Comparison of ENCODE assay signal across 9 cellular contexts in the genomic region with DNA sequence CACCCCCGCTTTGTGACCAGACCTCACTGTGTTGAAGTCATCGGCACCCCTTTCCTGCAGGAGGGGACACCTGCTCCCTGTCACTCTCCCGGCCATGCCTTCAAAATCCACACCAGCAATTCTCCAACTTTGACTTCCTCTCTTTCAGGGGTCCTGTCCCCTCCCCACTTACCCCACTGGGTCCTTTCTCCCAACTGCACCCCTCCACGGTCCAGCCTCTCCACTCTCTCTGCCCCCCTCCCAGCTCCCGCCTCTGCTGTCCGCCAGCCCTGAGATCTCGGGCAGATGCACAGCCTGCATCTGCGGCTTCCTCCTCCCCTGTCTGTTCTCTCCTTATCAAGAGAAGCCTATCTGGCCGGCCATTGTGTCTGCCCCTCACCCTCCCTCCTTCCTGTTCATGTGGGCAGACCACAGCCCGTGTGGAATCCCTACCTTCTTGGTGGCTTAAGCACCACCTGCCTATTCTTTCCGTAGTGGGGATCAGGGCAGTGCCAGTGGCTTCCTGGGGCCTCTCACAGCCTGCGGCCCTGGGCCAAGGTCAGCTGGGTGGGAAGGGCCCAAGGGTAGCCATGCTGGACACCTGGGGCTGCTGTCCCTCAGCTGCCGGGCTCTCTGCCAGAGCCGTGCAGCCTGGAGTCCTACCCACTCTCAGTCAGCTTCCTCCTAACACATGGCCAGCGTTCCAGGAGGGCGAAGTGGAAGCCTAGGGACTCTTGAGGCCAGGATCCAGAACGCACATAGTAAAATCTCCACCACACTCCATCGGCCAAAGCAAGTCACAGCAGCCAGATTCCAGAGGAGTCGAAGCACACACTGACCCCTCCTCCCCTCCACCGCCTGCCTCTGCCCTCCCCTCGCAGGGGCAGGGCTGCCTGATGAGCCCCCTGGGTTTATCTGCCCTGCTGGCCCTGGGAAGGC. TPM values are rescaled to one million over a fixed set of nuclear protein-coding genes. Genes with fewer than 3 reads are reported as not detected.
DNase-seq lines count a peak whose midpoint lies in the region; ATAC-seq and TF ChIP-seq lines count a peak whose summit lies in the region.
"Had no signal": no experiment of that assay in that cellular context is flagged by ENCODE, and none has a peak within 500 bp of the region (broad histone marks: within the 10 kb centered on the region; RNA-seq: fewer than 3 reads in every experiment).

No MANE protein-coding gene starts in this region.

- peak; percentile 37 for DNase-seq in activated naive CD4-positive, alpha-beta T cell treated with anti-CD3 and anti-CD28 coated beads, Interleukin-2, amount 10 ng/mL, durations not matched to agents 7 days and 5 days
- DNase-seq in activated naive CD4-positive, alpha-beta T cell treated with anti-CD3 and anti-CD28 coated beads, Interleukin-2, amount 50 U/mL, for 16 hours: no peak
- DNase-seq in islet precursor cell (peak; percentile 78), upper lobe of left lung (peak; percentile 70 to 78), NK-92 (lab: John Stamatoyannopoulos, UW; ENCODE audit: unreplicated experiment) (no peak)
- DNase-seq in CD4-positive, alpha-beta memory T cell: no peak

- no peaks in the 10 kb centered on the region for H3K36me3 ChIP-seq in upper lobe of left lung
- H3K36me3 ChIP-seq in CD4-positive, alpha-beta memory T cell (ENCODE audit: insufficient read depth, low read length): no peaks in the 10 kb centered on the region

- no peak overlapping the region for H3K4me3 Mint-ChIP-seq in activated naive CD4-positive, alpha-beta T cell treated with anti-CD3 and anti-CD28 coated beads, Interleukin-2, amount 10 ng/mL, durations not matched to agents 7 days and 5 days
- peak overlapping the region in 4 of 8 donors; percentile 13 to 69 (median 43) for H3K4me3 Mint-ChIP-seq in CD4-positive, alpha-beta memory T cell

- no peaks in the 10 kb centered on the region for H3K36me3 Mint-ChIP-seq in activated naive CD4-positive, alpha-beta T cell treated with anti-CD3 and anti-CD28 coated beads, Interleukin-2, amount 10 ng/mL, durations not matched to agents 7 days and 5 days
- no peaks in the 10 kb centered on the region for H3K36me3 Mint-ChIP-seq in CD4-positive, alpha-beta memory T cell
- H3K36me3 Mint-ChIP-seq: IgD-negative memory B cell had no signal

- no peak overlapping the region for H3K27ac Mint-ChIP-seq in activated naive CD4-positive, alpha-beta T cell treated with anti-CD3 and anti-CD28 coated beads, Interleukin-2, amount 10 ng/mL, durations not matched to agents 7 days and 5 days
- H3K27ac Mint-ChIP-seq in CD4-positive, alpha-beta memory T cell: peak overlapping the region in 2 of 7 donors; percentile 46 to 71

- POLR2A ChIA-PET in CD4-positive, alpha-beta memory T cell (lab: Charles Lee; ENCODE audit: partially characterized antibody): interaction anchor here (1.1 to 1.5 kb wide), 2 partner anchors 8 to 14 kb away, joined by 3 to 7 read pairs; partner anchors contain the start of gene ISG15

- peaks cover 89% of the 10 kb centered on the region for H3K27me3 Mint-ChIP-seq in activated naive CD4-positive, alpha-beta T cell treated with anti-CD3 and anti-CD28 coated beads, Interleukin-2, amount 10 ng/mL, durations not matched to agents 7 days and 5 days
- peaks cover 27 to 36% of the 10 kb centered on the region in 2 donors for H3K27me3 Mint-ChIP-seq in CD4-positive, alpha-beta memory T cell

- H3K9me3 Mint-ChIP-seq in activated naive CD4-positive, alpha-beta T cell treated with anti-CD3 and anti-CD28 coated beads, Interleukin-2, amount 10 ng/mL, durations not matched to agents 7 days and 5 days: no peaks in the 10 kb centered on the region
- no peaks in the 10 kb centered on the region for H3K9me3 Mint-ChIP-seq in CD4-positive, alpha-beta memory T cell

- peaks cover 0 to 12% (median 3%) of the 10 kb centered on the region in 4 donors for H3K27me3 ChIP-seq in upper lobe of left lung
- H3K27me3 ChIP-seq in CD4-positive, alpha-beta memory T cell (ENCODE audit: insufficient read depth, low read length): peaks cover 37% of the 10 kb centered on the region

- intact Hi-C loops in CD4-positive, alpha-beta memory T cell (cut with micrococcal nuclease): no loop called here

- H3K4me1 Mint-ChIP-seq in activated naive CD4-positive, alpha-beta T cell treated with anti-CD3 and anti-CD28 coated beads, Interleukin-2, amount 10 ng/mL, durations not matched to agents 7 days and 5 days: peaks cover 17% of the 10 kb centered on the region
- peaks cover 11 to 17% (median 12%) of the 10 kb centered on the region in 4 donors for H3K4me1 Mint-ChIP-seq in CD4-positive, alpha-beta memory T cell

- WGBS in upper lobe of left lung, 2 donors: 24 to 25% methylated on average over 19 to 21 of the region's 21 CpGs

- CTCF ChIA-PET in activated naive CD4-positive, alpha-beta T cell treated with anti-CD3 and anti-CD28 coated beads, Interleukin-2, amount 10 ng/mL, durations not matched to agents 7 days and 5 days (lab: Charles Lee): interaction anchor here (0.6 to 1.7 kb wide), 2 partner anchors 21 to 25 kb away, joined by 3 to 5 read pairs; no protein-coding TSS in a partner anchor
- CTCF ChIA-PET in CD4-positive, alpha-beta memory T cell (lab: Charles Lee; ENCODE audit: partially characterized antibody): interaction anchor here (0.9 to 4.5 kb wide), 2 partner anchors 9 to 10 kb away, joined by 3 to 35 read pairs; partner anchors contain the start of gene ISG15

- no peaks in the 10 kb centered on the region for H3K9me3 ChIP-seq in upper lobe of left lung
- no peaks in the 10 kb centered on the region for H3K9me3 ChIP-seq in CD4-positive, alpha-beta memory T cell (ENCODE audit: control insufficient read depth in 1 of 2, low read length in 2 of 2)

- TF ChIP-seq CTCF in VCaP (conservative IDR thresholded peaks at IDR 0.05): no peak
- TF ChIP-seq CTCF in upper lobe of left lung (IDR thresholded peaks at IDR 0.05): no peak

- H3K27ac ChIP-seq in VCaP (peak overlapping the region; percentile 82), upper lobe of left lung (peak overlapping the region in 3 of 4 donors; percentile 17 to 63 (median 52))
- H3K27ac ChIP-seq in CD4-positive, alpha-beta memory T cell (ENCODE audit: low read depth, low read length): no peak overlapping the region

- H3K4me1 ChIP-seq in upper lobe of left lung: peaks cover 31 to 42% (median 35%) of the 10 kb centered on the region in 4 donors
- H3K4me1 ChIP-seq in CD4-positive, alpha-beta memory T cell (ENCODE audit: insufficient read depth, low read length): peaks cover 28% of the 10 kb centered on the region

- ATAC-seq in upper lobe of left lung (ENCODE audit: low FRiP score in 2 of 2) (peak in 1 of 2 donors; percentile 74), HG03175 (IDR thresholded peaks at IDR 0.05; ENCODE audit: unreplicated experiment) (no peak)

- H3K4me3 ChIP-seq in upper lobe of left lung: no peak overlapping the region
- no peak overlapping the region for H3K4me3 ChIP-seq in CD4-positive, alpha-beta memory T cell (ENCODE audit: low read length in 2 of 2)

- TF ChIP-seq EP300 in upper lobe of left lung (IDR thresholded peaks at IDR 0.05): no peak

- TF ChIP-seq POLR2A in upper lobe of left lung (IDR thresholded peaks at IDR 0.05): no peak

RNA-seq across cellular contexts. Expression of gene HES4, which starts 5.1 kb away (rescaled TPM):
- total RNA-seq in upper lobe of left lung: 10 to 100 TPM; 26.5 to 55.0 (median 35.0) TPM
- not detected for total RNA-seq in CD4-positive, alpha-beta memory T cell
- under 1 TPM in 1 of 2 donors, not detected in 1; 0.36 TPM for polyA plus RNA-seq in CD4-positive, alpha-beta memory T cell
- polyA plus RNA-seq: IgD-negative memory B cell had no signal

RNA-seq across cellular contexts. Expression of gene ISG15, which starts 8.3 kb away (rescaled TPM):
- total RNA-seq in upper lobe of left lung: 100 to 1,000 TPM in 2 of 6 donors, 10 to 100 TPM in 4; 32.5 to 180 (median 63.8) TPM
- total RNA-seq in CD4-positive, alpha-beta memory T cell: 10 to 100 TPM; 31.6 to 33.2 TPM
- 100 to 1,000 TPM; 212 to 309 TPM for polyA plus RNA-seq in CD4-positive, alpha-beta memory T cell

RNA-seq across cellular contexts. Expression of gene AGRN, which starts 14.9 kb away (rescaled TPM):
- 100 to 1,000 TPM in 5 of 6 donors, 10 to 100 TPM in 1; 91.0 to 316 (median 157) TPM for total RNA-seq in upper lobe of left lung
- total RNA-seq in CD4-positive, alpha-beta memory T cell: 1 to 10 TPM; 1.2 to 1.4 TPM
- polyA plus RNA-seq in CD4-positive, alpha-beta memory T cell: not detected

RNA-seq across cellular contexts. Expression of gene PERM1, which starts 23.1 kb away (rescaled TPM):
- 1 to 10 TPM in 1 of 6 donors, under 1 TPM in 3, not detected in 2; 0.15 to 1.0 (median 0.36) TPM for total RNA-seq in upper lobe of left lung
- not detected for total RNA-seq in CD4-positive, alpha-beta memory T cell
- polyA plus RNA-seq in CD4-positive, alpha-beta memory T cell: under 1 TPM in 1 of 2 donors, not detected in 1; 0.16 TPM
- polyA plus RNA-seq: IgD-negative memory B cell had no signal

RNA-seq across cellular contexts. Expression of gene PLEKHN1, which starts 38.8 kb away (rescaled TPM):
- 10 to 100 TPM in 1 of 6 donors, 1 to 10 TPM in 5; 1.1 to 11.5 (median 1.6) TPM for total RNA-seq in upper lobe of left lung
- 1 to 10 TPM; 2.2 to 2.9 TPM for total RNA-seq in CD4-positive, alpha-beta memory T cell
- polyA plus RNA-seq in CD4-positive, alpha-beta memory T cell: under 1 TPM in 1 of 2 donors, not detected in 1; 0.50 TPM

Comparison
In these comparisons a context has a peak if more than half of its experiments do, and no peak if none do; other contexts are left out.
1. DNase-seq: peak in activated naive CD4-positive, alpha-beta T cell treated with anti-CD3 and anti-CD28 coated beads, Interleukin-2, amount 10 ng/mL, durations not matched to agents 7 days and 5 days (single experiment), islet precursor cell (single experiment) and upper lobe of left lung (2 of 2); none in activated naive CD4-positive, alpha-beta T cell treated with anti-CD3 and anti-CD28 coated beads, Interleukin-2, amount 50 U/mL, for 16 hours (single experiment), NK-92 (single experiment) and CD4-positive, alpha-beta memory T cell (0 of 5).
2. RNA of gene HES4, which starts 5.1 kb away (total RNA-seq): 26.5 to 55.0 TPM in upper lobe of left lung; not detected in CD4-positive, alpha-beta memory T cell; every median in the first group is over 10 times any median in the second.
3. RNA of gene AGRN, which starts 14.9 kb away (total RNA-seq): 91.0 to 316 TPM in upper lobe of left lung; 1.2 to 1.4 TPM in CD4-positive, alpha-beta memory T cell; every median in the first group is over 10 times any median in the second.